ENCODE assay signal across 36 cellular contexts in genomic region chr1:116821763-116822162, GRCh38.
"Had no signal": no experiment of that assay in that cellular context is flagged by ENCODE, and none has a peak within 500 bp of the region (broad histone marks: within the 10 kb centered on the region; RNA-seq: fewer than 3 reads in every experiment).

No MANE protein-coding gene starts in this region.

- H3K79me2 ChIP-seq: hepatocyte had no signal

- H3K4me3 ChIP-seq: adrenal gland, coronary artery, dorsolateral prefrontal cortex, gastrocnemius medialis, heart right ventricle, hepatocyte had no signal

- H3K4me1 ChIP-seq: adrenal gland, gastrocnemius medialis had no signal

- H3K27ac Mint-ChIP-seq: activated B cell treated with CpG ODN at 0.5 μM for 24 hours; activated CD4-positive, alpha-beta memory T cell treated with anti-CD3 and anti-CD28 coated beads, Interleukin-2, amount 10 ng/mL, durations not matched to agents 7 days and 5 days; activated CD4-positive, alpha-beta T cell treated with anti-CD3 and anti-CD28 coated beads, Interleukin-2, amount 10 ng/mL, durations not matched to agents 7 days and 5 days; activated naive CD4-positive, alpha-beta T cell treated with anti-CD3 and anti-CD28 coated beads, Interleukin-2, amount 10 ng/mL, durations not matched to agents 7 days and 5 days; activated naive CD4-positive, alpha-beta T cell treated with anti-CD3 and anti-CD28 coated beads, Interleukin-2, amount 50 U/mL, for 72 hours; activated naive CD8-positive, alpha-beta T cell treated with anti-CD3 and anti-CD28 coated beads, Interleukin-2, amount 50 U/mL, for 24 hours; activated T-cell treated with anti-CD3 and anti-CD28 coated beads, Interleukin-2, amount 50 U/mL, for 24 hours; activated T-cell treated with anti-CD3 and anti-CD28 coated beads, Interleukin-2, amount 50 U/mL, for 72 hours; dendritic cell treated with granulocyte-macrophage colony-stimulating factor and Interleukin-4, amounts not matched to agents 40 ng/mL and 50 ng/mL, for 4 days; endodermal cell; T-helper 17 cell; T-helper 2 cell treated with Interferon-gamma antibody and Interleukin-4, amounts not matched to agents 5 μg/mL and 100 μg/mL, for 36 hours had no signal

- H3K4me3 Mint-ChIP-seq: activated B cell treated with CpG ODN at 0.5 μM for 24 hours; activated CD4-positive, alpha-beta memory T cell treated with anti-CD3 and anti-CD28 coated beads, Interleukin-2, amount 10 ng/mL, durations not matched to agents 7 days and 5 days; activated CD4-positive, alpha-beta T cell treated with anti-CD3 and anti-CD28 coated beads, Interleukin-2, amount 10 ng/mL, durations not matched to agents 7 days and 5 days; activated naive CD4-positive, alpha-beta T cell treated with anti-CD3 and anti-CD28 coated beads, Interleukin-2, amount 10 ng/mL, durations not matched to agents 7 days and 5 days; activated naive CD8-positive, alpha-beta T cell treated with anti-CD3 and anti-CD28 coated beads, Interleukin-2, amount 50 U/mL, for 24 hours; activated T-cell treated with anti-CD3 and anti-CD28 coated beads, Interleukin-2, amount 50 U/mL, for 24 hours; activated T-cell treated with anti-CD3 and anti-CD28 coated beads, Interleukin-2, amount 50 U/mL, for 72 hours; central memory CD8-positive, alpha-beta T cell; dendritic cell treated with granulocyte-macrophage colony-stimulating factor and Interleukin-4, amounts not matched to agents 40 ng/mL and 50 ng/mL, for 4 days; endodermal cell; T-helper 17 cell; T-helper 2 cell treated with Interferon-gamma antibody and Interleukin-4, amounts not matched to agents 5 μg/mL and 100 μg/mL, for 36 hours had no signal

- H3K36me3 ChIP-seq: adrenal gland, brain microvascular endothelial cell, gastrocnemius medialis, heart right ventricle, WERI-Rb-1 had no signal

- H3K4me2 ChIP-seq: hepatocyte had no signal

- H3K9me3 Mint-ChIP-seq: activated B cell treated with CpG ODN at 0.5 μM for 24 hours; activated CD4-positive, alpha-beta memory T cell treated with anti-CD3 and anti-CD28 coated beads, Interleukin-2, amount 10 ng/mL, durations not matched to agents 7 days and 5 days; activated CD4-positive, alpha-beta T cell treated with anti-CD3 and anti-CD28 coated beads, Interleukin-2, amount 10 ng/mL, durations not matched to agents 7 days and 5 days; activated naive CD4-positive, alpha-beta T cell treated with anti-CD3 and anti-CD28 coated beads, Interleukin-2, amount 10 ng/mL, durations not matched to agents 7 days and 5 days; activated naive CD8-positive, alpha-beta T cell treated with anti-CD3 and anti-CD28 coated beads, Interleukin-2, amount 50 U/mL, for 24 hours; activated T-cell treated with anti-CD3 and anti-CD28 coated beads, Interleukin-2, amount 50 U/mL, for 24 hours; activated T-cell treated with anti-CD3 and anti-CD28 coated beads, Interleukin-2, amount 50 U/mL, for 72 hours; central memory CD8-positive, alpha-beta T cell; dendritic cell treated with granulocyte-macrophage colony-stimulating factor and Interleukin-4, amounts not matched to agents 40 ng/mL and 50 ng/mL, for 4 days; endodermal cell; T-helper 2 cell treated with Interferon-gamma antibody and Interleukin-4, amounts not matched to agents 5 μg/mL and 100 μg/mL, for 36 hours had no signal

- H3K9me3 ChIP-seq: adrenal gland, gastrocnemius medialis, heart right ventricle had no signal

- FAIRE-seq: bronchial epithelial cell had no signal

- H3K27ac ChIP-seq: adrenal gland, coronary artery, dorsolateral prefrontal cortex, gastrocnemius medialis, heart right ventricle, hepatocyte, WERI-Rb-1 had no signal

- H2AFZ ChIP-seq: hepatocyte had no signal

- DNase-seq: activated B cell treated with CpG ODN at 0.5 μM for 24 hours; activated CD4-positive, alpha-beta memory T cell treated with anti-CD3 and anti-CD28 coated beads, Interleukin-2, amount 10 ng/mL, durations not matched to agents 7 days and 5 days; activated CD4-positive, alpha-beta T cell treated with anti-CD3 and anti-CD28 coated beads, Interleukin-2, amount 10 ng/mL, durations not matched to agents 7 days and 5 days; activated CD4-positive, alpha-beta T cell treated with anti-CD3 and anti-CD28 coated beads, Interleukin-2, amount 50 U/mL, for 4 hours; activated CD8-positive, alpha-beta memory T cell treated with anti-CD3 and anti-CD28 coated beads, Interleukin-2, amount 50 U/mL, for 48 hours; activated gamma-delta T cell; activated naive CD4-positive, alpha-beta T cell; activated naive CD4-positive, alpha-beta T cell treated with anti-CD3 and anti-CD28 coated beads, Interleukin-2, amount 10 ng/mL, durations not matched to agents 7 days and 5 days; activated naive CD8-positive, alpha-beta T cell treated with anti-CD3 and anti-CD28 coated beads, Interleukin-2, amount 50 U/mL, for 24 hours; activated T-cell treated with anti-CD3 and anti-CD28 coated beads for 4 hours; activated T-cell treated with anti-CD3 and anti-CD28 coated beads, Interleukin-2, amount 50 U/mL, for 24 hours; activated T-cell treated with anti-CD3 and anti-CD28 coated beads, Interleukin-2, amount 50 U/mL, for 72 hours; adrenal gland; amygdala; aorta; brain microvascular endothelial cell; dorsolateral prefrontal cortex; effector memory CD4-positive, alpha-beta T cell; endodermal cell; foreskin fibroblast; gastrocnemius medialis; glutamatergic neuron; heart right ventricle; T-helper 1 cell; T-helper 17 cell; T1000; WERI-Rb-1 had no signal

- H3K27me3 ChIP-seq: adrenal gland, brain microvascular endothelial cell, dorsolateral prefrontal cortex, gastrocnemius medialis, heart right ventricle, hepatocyte had no signal

- H3K27me3 Mint-ChIP-seq: activated B cell treated with CpG ODN at 0.5 μM for 24 hours; activated CD4-positive, alpha-beta memory T cell treated with anti-CD3 and anti-CD28 coated beads, Interleukin-2, amount 10 ng/mL, durations not matched to agents 7 days and 5 days; activated CD4-positive, alpha-beta T cell treated with anti-CD3 and anti-CD28 coated beads, Interleukin-2, amount 10 ng/mL, durations not matched to agents 7 days and 5 days; activated naive CD4-positive, alpha-beta T cell treated with anti-CD3 and anti-CD28 coated beads, Interleukin-2, amount 10 ng/mL, durations not matched to agents 7 days and 5 days; activated naive CD8-positive, alpha-beta T cell treated with anti-CD3 and anti-CD28 coated beads, Interleukin-2, amount 50 U/mL, for 24 hours; activated T-cell treated with anti-CD3 and anti-CD28 coated beads, Interleukin-2, amount 50 U/mL, for 24 hours; central memory CD8-positive, alpha-beta T cell; dendritic cell treated with granulocyte-macrophage colony-stimulating factor and Interleukin-4, amounts not matched to agents 40 ng/mL and 50 ng/mL, for 4 days; T-helper 17 cell had no signal

- ATAC-seq: activated CD4-positive, CD25-positive, alpha-beta regulatory T cell treated with anti-CD3 and anti-CD28 coated beads, Interleukin-2, amount 50 U/mL, for 24 hours; activated naive CD8-positive, alpha-beta T cell treated with anti-CD3 and anti-CD28 coated beads, Interleukin-2, amount 50 U/mL, for 24 hours; esophagus mucosa; gastrocnemius medialis; heart right ventricle; T-helper 17 cell had no signal
